10 cellular contexts compared by ENCODE assay signal in genomic region chr5:1208743-1209551, GRCh38. TPM values are rescaled to one million over a fixed set of nuclear protein-coding genes. Genes with fewer than 3 reads are reported as not detected.
DNase-seq lines count a peak whose midpoint lies in the region; ATAC-seq and TF ChIP-seq lines count a peak whose summit lies in the region.
"Had no signal": no experiment of that assay in that cellular context is flagged by ENCODE, and none has a peak within 500 bp of the region (broad histone marks: within the 10 kb centered on the region; RNA-seq: fewer than 3 reads in every experiment).

No MANE protein-coding gene starts in this region.

- H2AFZ ChIP-seq in OCI-LY7 (ENCODE audit: low read length) = no peak overlapping the region

- no peaks in the 10 kb centered on the region for H4K20me1 ChIP-seq in OCI-LY7 (ENCODE audit: insufficient read depth, low read length)

- H3K4me2 ChIP-seq in OCI-LY7 (ENCODE audit: low read length) = no peak overlapping the region
- H3K4me2 ChIP-seq: BLaER1 treated with 17β-estradiol and CSF1 and Interleukin-3, amounts not matched to agents 10 nM and 100 nM had no signal

- no peak overlapping the region for H3K4me3 ChIP-seq in OCI-LY7 (ENCODE audit: low read depth, low read length, poor library complexity, severe bottlenecking)
- H3K4me3 ChIP-seq in fibroblast of villous mesenchyme (ENCODE audit: low read depth, low read length) = no peak overlapping the region
- H3K4me3 ChIP-seq in transverse colon = no peak overlapping the region
- H3K4me3 ChIP-seq: BLaER1 treated with 17β-estradiol and CSF1 and Interleukin-3, amounts not matched to agents 10 nM and 100 nM had no signal

- DNase-seq in NCI-H345 (lab: John Stamatoyannopoulos, UW) (peak; percentile 12), NCI-H345 treated with DMSO at 0.1 percent for 48 hours (lab: John Stamatoyannopoulos, UW; ENCODE audit: unreplicated experiment) (no peak), OCI-LY7 (ENCODE audit: low spot score) (no peak), fibroblast of villous mesenchyme (ENCODE audit: low read depth) (peak; percentile 12), transverse colon (peak; percentile 26), HUDEP-2 (lab: John Stamatoyannopoulos, UW; ENCODE audit: unreplicated experiment in 76 of 76) (no peak)

- H3K27me3 ChIP-seq in transverse colon = peaks cover 10% of the 10 kb centered on the region

- H3K4me1 ChIP-seq in OCI-LY7 (ENCODE audit: insufficient read depth, low read length, poor library complexity, severe bottlenecking) (no peaks in the 10 kb centered on the region), transverse colon (peaks cover 0 to 11% (median 0%) of the 10 kb centered on the region in 4 donors)

- H3K27ac ChIP-seq in OCI-LY7 (ENCODE audit: low read depth, low read length, poor library complexity, severe bottlenecking) (no peak overlapping the region), transverse colon (no peak overlapping the region)
- H3K27ac ChIP-seq: BLaER1 treated with 17β-estradiol and CSF1 and Interleukin-3, amounts not matched to agents 10 nM and 100 nM had no signal

- H3K9me2 ChIP-seq in OCI-LY7 (ENCODE audit: insufficient read depth, low read length) = no peaks in the 10 kb centered on the region

- 69% methylated on average over 24 of the region's 24 CpGs; no CpG with 5 or more reads in 1 of the 2 donors for WGBS in transverse colon (ENCODE audit: low coverage in 1 of 2), 2 donors

- peak; percentile 33; the same call in 1 of the 2 replicates for TF ChIP-seq CTCF in OCI-LY7 (conservative IDR thresholded peaks at IDR 0.05; ENCODE audit: low read length)
- TF ChIP-seq CTCF in fibroblast of villous mesenchyme (IDR thresholded peaks at IDR 0.05; ENCODE audit: insufficient read depth, low read depth, low read length) = peak; percentile 50
- peak in 4 of 5 experiments; percentile 38 to 69 (median 50) for TF ChIP-seq CTCF in transverse colon (IDR thresholded peaks at IDR 0.05)

- in situ Hi-C loops in transverse colon (cut with MboI; ENCODE audit: low pct_ligation_motif_present in 1 of 4, low pct_unique_long_range_greater_than_20kb in 1 of 4, low sequenced_read_pairs in 3 of 4) = no loop called here

- no peaks in the 10 kb centered on the region for H3K79me2 ChIP-seq in OCI-LY7 (ENCODE audit: insufficient read depth, low read depth, low read length)

- CTCF ChIA-PET in OCI-LY7 (lab: Charles Lee; ENCODE audit: unreplicated experiment) = no interaction called here

- TF ChIP-seq EP300 in transverse colon (IDR thresholded peaks at IDR 0.05; ENCODE audit: low read depth) = no peak

- H3K36me3 ChIP-seq in OCI-LY7 (ENCODE audit: insufficient read depth, low read length) (no peaks in the 10 kb centered on the region), transverse colon (no peaks in the 10 kb centered on the region)
- H3K36me3 ChIP-seq: BLaER1 treated with 17β-estradiol and CSF1 and Interleukin-3, amounts not matched to agents 10 nM and 100 nM had no signal

- intact Hi-C loops in OCI-LY7 (cut with micrococcal nuclease; ENCODE audit: unreplicated experiment) (no loop called here), transverse colon (cut with DNase I; ENCODE audit: low total_unique reads) (no loop called here)

- H3K9me3 ChIP-seq in OCI-LY7 (ENCODE audit: low read length) (no peaks in the 10 kb centered on the region), transverse colon (no peaks in the 10 kb centered on the region)
- H3K9me3 ChIP-seq: BLaER1 treated with 17β-estradiol and CSF1 and Interleukin-3, amounts not matched to agents 10 nM and 100 nM had no signal

- POLR2A ChIA-PET in OCI-LY7 (lab: Charles Lee) = interaction anchor here (0.6 kb wide), 1 partner anchor 75 kb away, joined by 3 read pairs; no protein-coding TSS in a partner anchor

- no peak for TF ChIP-seq POLR2A in transverse colon (IDR thresholded peaks at IDR 0.05)

- no TSS peak for BruUV-seq in OCI-LY7 (replicated peaks; lab: Mats Ljungman, UMichigan)

- ATAC-seq in HG02981 (IDR thresholded peaks at IDR 0.05; ENCODE audit: unreplicated experiment) = no peak
- ATAC-seq in HG03196 (IDR thresholded peaks at IDR 0.05; ENCODE audit: unreplicated experiment) = no peak

RNA-seq across cellular contexts. Expression of gene SLC6A19, which starts 7.6 kb away (rescaled TPM):
- not detected in 2 replicates for total RNA-seq in OCI-LY7 (2014; rRNA removed; shearing (Covaris generic))
- not detected in 2 replicates for total RNA-seq in OCI-LY7 (2022)
- total RNA-seq in fibroblast of villous mesenchyme = not detected in 2 replicates
- total RNA-seq in transverse colon = 100 to 1,000 TPM in 1 of 4 donors, 10 to 100 TPM in 1, 1 to 10 TPM in 1, not detected in 1; 2.5 to 106 (median 69.5) TPM
- total RNA-seq: glomerular endothelial cell had no signal

RNA-seq across cellular contexts. Expression of gene SLC6A18, which starts 16.2 kb away (rescaled TPM):
- total RNA-seq in OCI-LY7 (2014; rRNA removed; shearing (Covaris generic)) = not detected in 2 replicates
- total RNA-seq in OCI-LY7 (2022) (not detected in 2 replicates), fibroblast of villous mesenchyme (not detected in 2 replicates), transverse colon (not detected)
- total RNA-seq: glomerular endothelial cell had no signal

Comparison
In these comparisons a context has a peak if more than half of its experiments do, and no peak if none do; other contexts are left out.
1. DNase-seq: peak in NCI-H345 (single experiment), fibroblast of villous mesenchyme (single experiment) and transverse colon (single experiment); none in NCI-H345 treated with DMSO at 0.1 percent for 48 hours (single experiment), OCI-LY7 (single experiment) and HUDEP-2 (0 of 76).
2. Peak in every context shown above with its lines, with median percentiles within 50 percentile points of each other: CTCF ChIP-seq.